Comparison of ENCODE assay signal across 8 cellular contexts in genomic region chr1:109852221-109853015, GRCh38. TPM values are rescaled to one million over a fixed set of nuclear protein-coding genes. Genes with fewer than 3 reads are reported as not detected.
DNase-seq lines count a peak whose midpoint lies in the region; ATAC-seq, FAIRE-seq and TF ChIP-seq lines count a peak whose summit lies in the region.
"Not testable (repeated sequence)": the region's sequence is repeated elsewhere in the genome, so short reads cannot be mapped to it uniquely, and the experiment has no call there.

No MANE protein-coding gene starts in this region.

- dilution Hi-C loops in endothelial cell of umbilical vein (cut with MboI; ENCODE audit: extremely low pct_ligation_motif_present, low sequenced_read_pairs), result not testable (repeated sequence)

- WGBS in HepG2 (ENCODE audit: low lambda C conversion rate), result 47% methylated on average over 12 of the region's 12 CpGs

- not testable (repeated sequence) for TF ChIP-seq EP300 in HepG2 (IDR thresholded peaks at IDR 0.05; ENCODE audit: low read depth in 2 of 2, low read length in 2 of 2); HepG2 (CRISPR knock-in tag; IDR thresholded peaks at IDR 0.05; ENCODE audit: borderline replicate concordance)

- H3K27me3 ChIP-seq in Panc1 (ENCODE audit: control insufficient read depth, insufficient read depth, low read length); endothelial cell of umbilical vein (ENCODE audit: control insufficient read depth in 2 of 2, insufficient read depth in 2 of 2, low read length in 2 of 2); HepG2 (ENCODE audit: control insufficient read depth in 1 of 2, insufficient read depth in 2 of 2, low read length in 2 of 2); upper lobe of right lung: not testable (repeated sequence)

- ATAC-seq in Panc1, result not testable (repeated sequence)
- ATAC-seq in Right ventricle myocardium inferior, result peak; percentile 84
- ATAC-seq in HepG2, result peak; percentile 85
- peak; percentile 43 for ATAC-seq in upper lobe of right lung

- not testable (repeated sequence) for H3K36me3 ChIP-seq in Panc1 (ENCODE audit: control insufficient read depth, insufficient read depth, low read length); endothelial cell of umbilical vein (ENCODE audit: control insufficient read depth in 2 of 2, extremely low read depth in 1 of 2, insufficient read depth in 2 of 2, low read length in 2 of 2); HepG2 (replicated peaks in 1 of 2; ENCODE audit: control insufficient read depth in 1 of 2, insufficient read depth in 2 of 2, low read length in 2 of 2); upper lobe of right lung

- H3K4me1 Mint-ChIP-seq in Calu3 (ENCODE audit: low read depth, unreplicated experiment), result not testable (repeated sequence)

- H3K4me1 ChIP-seq in Panc1 (ENCODE audit: control insufficient read depth, insufficient read depth, low read length); upper lobe of right lung: not testable (repeated sequence)
- H3K4me1 ChIP-seq in endothelial cell of umbilical vein (ENCODE audit: control insufficient read depth, extremely low read depth, insufficient read depth, low read length) (peaks cover 12% of the 10 kb centered on the region), HepG2 (ENCODE audit: insufficient read depth, low read length) (peaks cover 21% of the 10 kb centered on the region)

- H2AFZ ChIP-seq in endothelial cell of umbilical vein (ENCODE audit: low read depth, low read length), result peak overlapping the region; percentile 78
- H2AFZ ChIP-seq in HepG2 (ENCODE audit: low read length), result not testable (repeated sequence)

- not testable (repeated sequence) for TF ChIP-seq RAD21 in HepG2 (CRISPR knock-in tag; IDR thresholded peaks at IDR 0.05)

- not testable (repeated sequence) for H3K4me3 ChIP-seq in Panc1 (ENCODE audit: low read depth in 2 of 2, low read length in 2 of 2); endothelial cell of umbilical vein (replicated peaks in 1 of 3; ENCODE audit: insufficient read depth in 1 of 3, low read depth in 1 of 3, low read length in 3 of 3); upper lobe of right lung
- peak overlapping the region in 1 of 3 experiments; percentile 18; a peak in 1 of 6 replicates for H3K4me3 ChIP-seq in HepG2 (replicated peaks in 1 of 3; ENCODE audit: insufficient read depth in 1 of 3, low read depth in 2 of 3, low read length in 3 of 3)

- not testable (repeated sequence) for H3K79me2 ChIP-seq in endothelial cell of umbilical vein (ENCODE audit: control insufficient read depth, insufficient read depth, low read length); HepG2 (ENCODE audit: insufficient read depth, low read length)

- not testable (repeated sequence) for H3K27ac Mint-ChIP-seq in Calu3 (ENCODE audit: unreplicated experiment)

- H3K9me1 ChIP-seq in endothelial cell of umbilical vein (replicated peaks; ENCODE audit: control insufficient read depth, extremely low read depth, insufficient read depth, low read length), result not testable (repeated sequence)

- in situ Hi-C loops in Panc1 (cut with HindIII; ENCODE audit: low pct_unique_long_range_greater_than_20kb, low sequenced_read_pairs); HepG2 (cut with HindIII; ENCODE audit: extremely low pct_ligation_motif_present, low pct_unique_long_range_greater_than_20kb): not testable (repeated sequence)

- intact Hi-C loops in Calu3 (cut with micrococcal nuclease; ENCODE audit: unreplicated experiment); Panc1 (cut with micrococcal nuclease; ENCODE audit: unreplicated experiment); Right ventricle myocardium inferior (cut with DNase I); HepG2 (cut with micrococcal nuclease; ENCODE audit: unreplicated experiment); posterior vena cava (cut with DNase I); upper lobe of right lung (cut with DNase I): not testable (repeated sequence)
- intact Hi-C loops in endothelial cell of umbilical vein (cut with micrococcal nuclease), result loop anchor here (1.0 kb wide), 1 partner anchor 44 kb away; no protein-coding TSS in a partner anchor

- POLR2A ChIA-PET in Panc1 (lab: Charles Lee) (interaction anchor here (0.6 kb wide), 1 partner anchor 113 kb away, joined by 3 read pairs; no protein-coding TSS in a partner anchor), HepG2 (lab: Yijun Ruan, JAX) (interaction anchor here (1.0 kb wide), 1 partner anchor 43 kb away, joined by 3 read pairs; no protein-coding TSS in a partner anchor)
- POLR2A ChIA-PET in endothelial cell of umbilical vein (lab: Charles Lee), result not testable (repeated sequence)

- DNase-seq in Calu3 (peak; percentile 50), astrocyte of the hippocampus (ENCODE audit: low read depth, low spot score) (peak; percentile 79), endothelial cell of umbilical vein (ENCODE audit: low read depth, low spot score) (peak; percentile 68), Right ventricle myocardium inferior (ENCODE audit: missing footprints) (peak; percentile 78), HepG2 (ENCODE audit: low spot score) (peak; percentile 43), posterior vena cava (ENCODE audit: low spot score) (peak; percentile 90)
- DNase-seq in Panc1 (ENCODE audit: low read depth, low spot score); upper lobe of right lung: not testable (repeated sequence)

- BruUV-seq in Calu3 (replicated peaks; lab: Mats Ljungman, UMichigan); Panc1 (replicated peaks; lab: Mats Ljungman, UMichigan); endothelial cell of umbilical vein (replicated peaks; lab: Mats Ljungman, UMichigan); HepG2 (replicated peaks; lab: Mats Ljungman, UMichigan): not testable (repeated sequence)

- not testable (repeated sequence) for H3K27me3 Mint-ChIP-seq in Calu3 (ENCODE audit: unreplicated experiment)

- not testable (repeated sequence) for H3K4me3 Mint-ChIP-seq in Calu3 (ENCODE audit: low read depth, unreplicated experiment)

- H4K20me1 ChIP-seq in endothelial cell of umbilical vein (replicated peaks; ENCODE audit: control insufficient read depth, extremely low read depth, insufficient read depth, low read length); HepG2 (ENCODE audit: insufficient read depth, low read length): not testable (repeated sequence)

- not testable (repeated sequence) for H3K36me3 Mint-ChIP-seq in Calu3 (ENCODE audit: insufficient read depth, unreplicated experiment)

- H3K9me3 ChIP-seq in Panc1 (ENCODE audit: control insufficient read depth, insufficient read depth, low read depth, low read length); endothelial cell of umbilical vein (replicated peaks; ENCODE audit: control insufficient read depth, insufficient read depth, low read length); HepG2 (ENCODE audit: low read length); upper lobe of right lung: not testable (repeated sequence)

- peak; percentile 88 for FAIRE-seq in endothelial cell of umbilical vein (lab: Jason Lieb, UNC)
- not testable (repeated sequence) for FAIRE-seq in HepG2 (lab: Jason Lieb, UNC)

- not testable (repeated sequence) for TF ChIP-seq POLR2A in endothelial cell of umbilical vein (IDR thresholded peaks at IDR 0.05; ENCODE audit: low read depth, low read length); HepG2 (IDR thresholded peaks at IDR 0.05; ENCODE audit: insufficient read depth in 1 of 2, low read depth in 2 of 2, low read length in 2 of 2)

- H3K4me2 ChIP-seq in endothelial cell of umbilical vein (ENCODE audit: insufficient read depth, low read length), result not testable (repeated sequence)
- H3K4me2 ChIP-seq in HepG2 (ENCODE audit: low read depth, low read length), result peak overlapping the region; percentile 46

- H3K27ac ChIP-seq in Panc1 (ENCODE audit: low read length), result peak overlapping the region; percentile 12; the same call in 1 of the 2 replicates
- not testable (repeated sequence) for H3K27ac ChIP-seq in endothelial cell of umbilical vein (ENCODE audit: insufficient read depth, low read depth, low read length); HepG2 (ENCODE audit: extremely low read length, insufficient read depth, low read length); upper lobe of right lung

- H3K9me3 Mint-ChIP-seq in Calu3 (ENCODE audit: low read depth, unreplicated experiment), result not testable (repeated sequence)

- not testable (repeated sequence) for H3K9ac ChIP-seq in endothelial cell of umbilical vein (replicated peaks; ENCODE audit: extremely low read depth, insufficient read depth, low read length); HepG2 (ENCODE audit: insufficient read depth, low read depth, low read length)

- TF ChIP-seq CTCF in Calu3 (IDR thresholded peaks at IDR 0.05; ENCODE audit: unreplicated experiment); Panc1 (IDR thresholded peaks at IDR 0.05); endothelial cell of umbilical vein (IDR thresholded peaks at IDR 0.05; ENCODE audit: extremely low read depth in 1 of 2, insufficient read depth in 1 of 2, low read depth in 1 of 2, low read length in 2 of 2); HepG2 (CRISPR knock-in tag; IDR thresholded peaks at IDR 0.05); upper lobe of right lung (IDR thresholded peaks at IDR 0.05): not testable (repeated sequence)

- CTCF ChIA-PET in Calu3 (lab: Charles Lee); Panc1 (lab: Charles Lee); HepG2 (lab: Yijun Ruan, JAX; ENCODE audit: low intra/inter-chr PET ratio, low total read pairs): not testable (repeated sequence)
- CTCF ChIA-PET in endothelial cell of umbilical vein (lab: Charles Lee), result interaction anchor here (1.2 to 1.3 kb wide), 4 partner anchors 14 to 62 kb away, joined by 3 to 4 read pairs (median 4); no protein-coding TSS in a partner anchor

RNA-seq across cellular contexts. Expression of gene CSF1, which starts 58.2 kb away (rescaled TPM):
- total RNA-seq in Calu3 (2022) (10.8 and 11.1 TPM in 2 replicates), Panc1 (2021; ENCODE audit: unreplicated experiment) (217 TPM), endothelial cell of umbilical vein (22.7 and 28.9 TPM in 2 replicates), Right ventricle myocardium inferior (19.0 TPM), HepG2 (2016; rRNA removed; fragmentation: Illumina TruSeq; extraction: Trizol) (1.9 and 4.6 TPM in 2 replicates), posterior vena cava (10 to 100 TPM; 64.1 to 68.7 TPM), upper lobe of right lung (79.8 TPM)
- 109 TPM for polyA plus RNA-seq in Panc1 (2012; ENCODE audit: insufficient read length)
- polyA plus RNA-seq in endothelial cell of umbilical vein (23.3 and 24.5 TPM in 2 replicates), HepG2 (2011; rRNA removed) (13.3 and 21.0 TPM in 2 replicates)
- 18.0 and 21.7 TPM in 2 replicates for polyA plus RNA-seq in endothelial cell of umbilical vein (2011; cell fraction: cytosol; rRNA removed)
- polyA plus RNA-seq in endothelial cell of umbilical vein (2011; cell fraction: nucleus; rRNA removed), result 17.9 and 23.3 TPM in 2 replicates
- polyA plus RNA-seq in endothelial cell of umbilical vein (2012), result 18.7 and 20.5 TPM in 2 replicates
- polyA minus RNA-seq in endothelial cell of umbilical vein, result 10.2 and 22.5 TPM in 2 replicates
- 1.6 TPM for polyA minus RNA-seq in endothelial cell of umbilical vein (2011; cell fraction: cytosol; rRNA and poly(A)+ RNA removed)
- 5.8 and 10.2 TPM in 2 replicates for polyA minus RNA-seq in endothelial cell of umbilical vein (2011; cell fraction: nucleus; rRNA and poly(A)+ RNA removed)
- total RNA-seq in HepG2 (2016; cell fraction: cytosol; rRNA removed; fragmentation: Illumina TruSeq; extraction: Trizol; ENCODE audit: low read depth), result 0.71 and 1.2 TPM in 2 replicates
- 1.8 and 4.9 TPM in 2 replicates for total RNA-seq in HepG2 (2016; cell fraction: insoluble cytoplasmic fraction; rRNA removed; fragmentation: Illumina TruSeq; extraction: Trizol)
- total RNA-seq in HepG2 (2016; cell fraction: membrane; rRNA removed; fragmentation: Illumina TruSeq; extraction: Trizol), result 1.3 and 2.0 TPM in 2 replicates
- total RNA-seq in HepG2 (2016; cell fraction: nucleus; rRNA removed; fragmentation: Illumina TruSeq; extraction: Trizol), result 7.8 and 7.9 TPM in 2 replicates
- polyA plus RNA-seq in HepG2 (2011; cell fraction: cytosol; rRNA removed), result 10.4 and 15.2 TPM in 2 replicates
- polyA plus RNA-seq in HepG2 (2011; cell fraction: nucleus; rRNA removed), result 23.0 and 27.9 TPM in 2 replicates
- 5.3 and 17.7 TPM in 2 replicates for polyA plus RNA-seq in HepG2 (2012)
- polyA plus RNA-seq in HepG2 (2016; cell fraction: cytosol; fragmentation: Illumina TruSeq; extraction: Trizol; ENCODE audit: low read depth), result 0.42 and 0.62 TPM in 2 replicates
- polyA plus RNA-seq in HepG2 (2016; cell fraction: insoluble cytoplasmic fraction; fragmentation: Illumina TruSeq; extraction: Trizol; ENCODE audit: low read depth), result 1.8 and 2.7 TPM in 2 replicates
- 0.71 and 1.0 TPM in 2 replicates for polyA plus RNA-seq in HepG2 (2016; cell fraction: membrane; fragmentation: Illumina TruSeq; extraction: Trizol; ENCODE audit: low read depth)
- polyA plus RNA-seq in HepG2 (2016; cell fraction: nucleus; fragmentation: Illumina TruSeq; extraction: Trizol; ENCODE audit: insufficient read depth, low read depth), result 14.8 and 15.3 TPM in 2 replicates
- polyA minus RNA-seq in HepG2 (2011; rRNA and poly(A)+ RNA removed; ENCODE audit: low replicate concordance), result 1.1 and 12.0 TPM in 2 replicates
- polyA minus RNA-seq in HepG2 (2011; cell fraction: cytosol; rRNA and poly(A)+ RNA removed), result 11.0 and 19.9 TPM in 2 replicates
- 7.9 and 15.2 TPM in 2 replicates for polyA minus RNA-seq in HepG2 (2011; cell fraction: nucleus; rRNA and poly(A)+ RNA removed)
